In genomic region chr10:12340371-12340770, GRCh38 we compare ENCODE assay signal across 22 cellular contexts. TPM values are rescaled to one million over a fixed set of nuclear protein-coding genes. Genes with fewer than 3 reads are reported as not detected.
DNase-seq lines count a peak whose midpoint lies in the region; ATAC-seq and TF ChIP-seq lines count a peak whose summit lies in the region.
"Had no signal": no experiment of that assay in that cellular context is flagged by ENCODE, and none has a peak within 500 bp of the region (broad histone marks: within the 10 kb centered on the region; RNA-seq: fewer than 3 reads in every experiment).

No MANE protein-coding gene starts in this region.

- H3K4me3 Mint-ChIP-seq in naive B cell: peak overlapping the region; percentile 18 to 89 (median 80)
- H3K4me3 Mint-ChIP-seq: CD4-positive, alpha-beta T cell; T-cell had no signal

- H3K4me1 Mint-ChIP-seq in naive B cell: peaks cover 47 to 77% (median 60%) of the 10 kb centered on the region in 3 donors

- H3K9me3 ChIP-seq in BLaER1 treated with 17β-estradiol and CSF1 and Interleukin-3, amounts not matched to agents 10 nM and 100 nM (replicated peaks in 1 of 11): no peaks in the 10 kb centered on the region
- no peaks in the 10 kb centered on the region; the same call in 1 of the 2 replicates for H3K9me3 ChIP-seq in SU-DHL-6 (ENCODE audit: insufficient read depth, low read length)
- no peaks in the 10 kb centered on the region for H3K9me3 ChIP-seq in right cardiac atrium (ENCODE audit: control insufficient read depth, low read length)

- peak overlapping the region; percentile 53 to 86 (median 73) for H3K4me2 ChIP-seq in BLaER1 treated with 17β-estradiol and CSF1 and Interleukin-3, amounts not matched to agents 10 nM and 100 nM
- H3K4me2 ChIP-seq in SU-DHL-6 (ENCODE audit: low read depth, low read length, poor library complexity, severe bottlenecking): peak overlapping the region; percentile 81
- H3K4me2 ChIP-seq: PC-9 had no signal

- no peaks in the 10 kb centered on the region for H3K27me3 ChIP-seq in BLaER1 treated with 17β-estradiol and CSF1 and Interleukin-3, amounts not matched to agents 10 nM and 100 nM
- H3K27me3 ChIP-seq in H7 (ENCODE audit: control insufficient read depth, insufficient read depth, low read length) (no peaks in the 10 kb centered on the region), SU-DHL-6 (ENCODE audit: low read length) (no peaks in the 10 kb centered on the region), right cardiac atrium (ENCODE audit: control insufficient read depth, insufficient read depth) (no peaks in the 10 kb centered on the region)

- H3K9me3 Mint-ChIP-seq in naive B cell: peaks cover 0 to 2% (median 0%) of the 10 kb centered on the region in 7 donors

- peaks cover 30 to 46% (median 40%) of the 10 kb centered on the region in 10 experiments for H3K4me1 ChIP-seq in BLaER1 treated with 17β-estradiol and CSF1 and Interleukin-3, amounts not matched to agents 10 nM and 100 nM
- H3K4me1 ChIP-seq in right cardiac atrium (ENCODE audit: control insufficient read depth, insufficient read depth, low read length): peaks cover 2% of the 10 kb centered on the region

- intact Hi-C loops in right cardiac atrium (cut with DNase I): loop anchor here in 1 of 4 donors (10.0 kb wide), 1 partner anchor 76 kb away; no protein-coding TSS in a partner anchor

- DNase-seq in H7 (peak; percentile 5), naive B cell (no peak), GF-D8 (lab: John Stamatoyannopoulos, UW) (no peak), right cardiac atrium (no peak), NCI-H446 (lab: John Stamatoyannopoulos, UW) (no peak)
- DNase-seq in activated CD8-positive, alpha-beta memory T cell treated with anti-CD3 and anti-CD28 coated beads, Interleukin-2, amount 50 U/mL, for 48 hours: no peak
- DNase-seq: CD4-positive, alpha-beta T cell; COR-L47; DMS79; GM23248; HCEC 1CT; NCI-H1417; NCI-H1694 treated with DMSO at 0.1 percent for 48 hours; NCI-H446 treated with DMSO at 0.1 percent for 48 hours; NCI-H526 treated with DMSO at 0.1 percent for 48 hours; PC-9; RPMI8226; SIG-M5; T-cell had no signal

- H2AFZ ChIP-seq in SU-DHL-6 (ENCODE audit: low read depth, low read length, severe bottlenecking): peak overlapping the region; percentile 56
- H2AFZ ChIP-seq: GM23248, PC-9 had no signal

- no peak overlapping the region for H3K4me3 ChIP-seq in BLaER1 treated with 17β-estradiol and CSF1 and Interleukin-3, amounts not matched to agents 10 nM and 100 nM
- H3K4me3 ChIP-seq in H7 (ENCODE audit: insufficient read depth, low read depth, low read length): no peak overlapping the region
- H3K4me3 ChIP-seq in SU-DHL-6 (ENCODE audit: insufficient read depth, low read length, poor library complexity, severe bottlenecking): peak overlapping the region; percentile 28
- no peak overlapping the region for H3K4me3 ChIP-seq in right cardiac atrium (ENCODE audit: low read length)
- H3K4me3 ChIP-seq: GM23248, PC-9 had no signal

- no peak overlapping the region for H3K9ac ChIP-seq in BLaER1 treated with 17β-estradiol and CSF1 and Interleukin-3, amounts not matched to agents 10 nM and 100 nM
- H3K9ac ChIP-seq in SU-DHL-6 (ENCODE audit: low read length): peak overlapping the region; percentile 53
- H3K9ac ChIP-seq: GM23248 had no signal

- H3F3A ChIP-seq in SU-DHL-6 (ENCODE audit: insufficient read depth): peaks cover 66% of the 10 kb centered on the region

- peak overlapping the region; percentile 83 to 99 (median 96) for H3K27ac Mint-ChIP-seq in naive B cell
- H3K27ac Mint-ChIP-seq: CD4-positive, alpha-beta T cell had no signal

- no peaks in the 10 kb centered on the region for H3K79me2 ChIP-seq in SU-DHL-6 (ENCODE audit: insufficient read depth, low read length)

- no peaks in the 10 kb centered on the region for H3K9me2 ChIP-seq in SU-DHL-6 (replicated peaks; ENCODE audit: insufficient read depth, low read length)

- H3K36me3 Mint-ChIP-seq in naive B cell: no peaks in the 10 kb centered on the region
- H3K36me3 Mint-ChIP-seq: T-cell had no signal

- TF ChIP-seq CTCF in SU-DHL-6 (IDR thresholded peaks at IDR 0.05; ENCODE audit: insufficient read depth, low read length, poor library complexity, severe bottlenecking): no peak

- no peak overlapping the region for H3K27ac ChIP-seq in BLaER1 treated with 17β-estradiol and CSF1 and Interleukin-3, amounts not matched to agents 10 nM and 100 nM
- peak overlapping the region; percentile 99 for H3K27ac ChIP-seq in SU-DHL-6 (ENCODE audit: low read depth, low read length)
- no peak overlapping the region for H3K27ac ChIP-seq in right cardiac atrium (ENCODE audit: low read length)
- H3K27ac ChIP-seq: GM23248, PC-9 had no signal

- 91% methylated on average over 7 of the region's 7 CpGs for WGBS in right cardiac atrium

- H3K36me3 ChIP-seq in BLaER1 treated with 17β-estradiol and CSF1 and Interleukin-3, amounts not matched to agents 10 nM and 100 nM: no peaks in the 10 kb centered on the region
- H3K36me3 ChIP-seq in H7 (replicated peaks; ENCODE audit: control insufficient read depth, insufficient read depth, low read length) (no peaks in the 10 kb centered on the region), SU-DHL-6 (ENCODE audit: low read length) (peaks cover 3% of the 10 kb centered on the region; the same call in 1 of the 2 replicates)

- H4K20me1 ChIP-seq in BLaER1 treated with 17β-estradiol and CSF1 and Interleukin-3, amounts not matched to agents 10 nM and 100 nM: no peaks in the 10 kb centered on the region
- H4K20me1 ChIP-seq in SU-DHL-6 (ENCODE audit: low read depth, low read length): no peaks in the 10 kb centered on the region

- no peaks in the 10 kb centered on the region for H3K27me3 Mint-ChIP-seq in naive B cell
- H3K27me3 Mint-ChIP-seq: CD4-positive, alpha-beta T cell; T-cell had no signal

- peak; percentile 27 to 32 for ATAC-seq in naive B cell (ENCODE audit: low read depth in 2 of 2)
- ATAC-seq in right cardiac atrium: no peak
- ATAC-seq: SK-N-SH treated with all-trans-retinoic acid at 6 μM for 48 hours, T-cell had no signal

RNA-seq across cellular contexts. Expression of gene CAMK1D, which starts 9.0 kb away (rescaled TPM):
- total RNA-seq in H7 (2014; rRNA removed; shearing (Covaris generic)): 2.9 and 3.4 TPM in 2 replicates
- polyA plus RNA-seq in naive B cell (ENCODE audit: low read depth in 6 of 6): 10 to 100 TPM; 12.2 to 54.1 (median 35.6) TPM
- total RNA-seq in right cardiac atrium: 10 to 100 TPM; 26.4 to 44.1 (median 27.6) TPM
- polyA plus RNA-seq in right cardiac atrium: 15.2 TPM

Comparison
In these comparisons a context has a peak if more than half of its experiments do, and no peak if none do; other contexts are left out.
1. ATAC-seq: peak in naive B cell (2 of 2); none in right cardiac atrium (0 of 2).